Comparison of ENCODE assay signal across 24 cellular contexts in genomic region chr12:2258035-2258434, GRCh38.
DNase-seq lines count a peak whose midpoint lies in the region; ATAC-seq lines count a peak whose summit lies in the region.
"Had no signal": no experiment of that assay in that cellular context is flagged by ENCODE, and none has a peak within 500 bp of the region (broad histone marks: within the 10 kb centered on the region; RNA-seq: fewer than 3 reads in every experiment).

No MANE protein-coding gene starts in this region.

- H3K9me3 ChIP-seq in GM23248 (ENCODE audit: low read depth): no peaks in the 10 kb centered on the region
- H3K9me3 ChIP-seq: colonic mucosa had no signal

- no peak overlapping the region for H3K9ac ChIP-seq in GM23248

- DNase-seq in GM23248 (peak; percentile 56), NCI-H226 (peak; percentile 44), amniotic epithelial cell (ENCODE audit: low read depth) (peak; percentile 64), putamen (ENCODE audit: low spot score) (peak; percentile 23), NCI-H1105 (lab: John Stamatoyannopoulos, UW) (no peak), middle frontal gyrus (ENCODE audit: extremely low spot score, low spot score) (no peak)
- DNase-seq: activated gamma-delta T cell; activated naive CD8-positive, alpha-beta T cell treated with anti-CD3 and anti-CD28 coated beads for 36 hours; activated T-cell treated with anti-CD3 and anti-CD28 coated beads, Interleukin-2, amount 50 U/mL, for 24 hours; aorta; colonic mucosa; effector CD8-positive, alpha-beta T cell; glutamatergic neuron; mesendoderm; NCI-H1417; NCI-H2029; stimulated activated naive B cell treated with anti-CD40 and anti-IgM and Interleukin-4, amounts not matched to agents 10 μg/mL and 1 μg/mL and 100 μg/mL, for 72 hours; substantia nigra; T-helper 17 cell had no signal

- H3K27me3 ChIP-seq in GM23248 (replicated peaks; ENCODE audit: insufficient read depth): no peaks in the 10 kb centered on the region
- H3K27me3 ChIP-seq: cardiac muscle cell, colonic mucosa had no signal

- H2AFZ ChIP-seq in GM23248: no peak overlapping the region

- H3F3A ChIP-seq in GM23248 (ENCODE audit: insufficient read depth): peaks cover 36% of the 10 kb centered on the region

- peaks cover 52% of the 10 kb centered on the region for H3K4me1 ChIP-seq in GM23248 (ENCODE audit: insufficient read depth)
- H3K4me1 ChIP-seq: colonic mucosa had no signal

- no peak overlapping the region for H3K4me3 ChIP-seq in GM23248
- H3K4me3 ChIP-seq: cardiac muscle cell, colonic mucosa, K562 had no signal

- WGBS in GM23248 (ENCODE audit: low coverage in 1 of 2, low lambda C conversion rate in 2 of 2, missing lambda C conversion rate in 2 of 2), 2 experiments: 50 to 54% methylated on average over 2 of the region's 2 CpGs

- no peaks in the 10 kb centered on the region for H4K20me1 ChIP-seq in GM23248 (ENCODE audit: insufficient read depth)

- peak overlapping the region; percentile 79 for H3K27ac ChIP-seq in GM23248
- H3K27ac ChIP-seq: cardiac muscle cell, colonic mucosa, RWPE1 had no signal

- peaks cover 59% of the 10 kb centered on the region for H3K79me2 ChIP-seq in GM23248 (ENCODE audit: insufficient read depth)

- in situ Hi-C loops in GM23248 (cut with MboI): no loop called here

- no peaks in the 10 kb centered on the region for H3K36me3 ChIP-seq in GM23248 (ENCODE audit: low read depth)
- H3K36me3 ChIP-seq: cardiac muscle cell, colonic mucosa had no signal

- H3K9me2 ChIP-seq in GM23248 (ENCODE audit: insufficient read depth): no peaks in the 10 kb centered on the region

- H3K4me2 ChIP-seq in GM23248 (ENCODE audit: unreplicated experiment): no peak overlapping the region

- ATAC-seq in GM21423 (IDR thresholded peaks at IDR 0.05; ENCODE audit: unreplicated experiment): no peak
- ATAC-seq: K562; left lobe of liver; stimulated activated naive B cell treated with anti-CD40 and anti-IgM and Interleukin-4, amounts not matched to agents 10 μg/mL and 1 μg/mL and 100 μg/mL, for 72 hours; T-helper 17 cell had no signal

Comparison
In these comparisons a context has a peak if more than half of its experiments do, and no peak if none do; other contexts are left out.
1. DNase-seq: peak in GM23248 (single experiment), NCI-H226 (single experiment), amniotic epithelial cell (single experiment) and putamen (single experiment); none in NCI-H1105 (single experiment) and middle frontal gyrus (single experiment).